In genomic region chr16:85947511-85948509, GRCh38 we compare ENCODE assay signal across 8 cellular contexts.
DNase-seq lines count a peak whose midpoint lies in the region; ATAC-seq and TF ChIP-seq lines count a peak whose summit lies in the region.

No MANE protein-coding gene starts in this region.

- H3K4me3 ChIP-seq in effector memory CD4-positive, alpha-beta T cell (ENCODE audit: insufficient read depth, low read depth, low read length, poor library complexity, severe bottlenecking) = peak overlapping the region; percentile 60
- H3K4me3 ChIP-seq in HAP-1 = no peak overlapping the region
- H3K4me3 ChIP-seq in brain microvascular endothelial cell (ENCODE audit: low read depth, low read length) = no peak overlapping the region

- CTCF ChIA-PET in GM10248 (lab: Yijun Ruan, JAX) = interaction anchor here (0.8 to 3.8 kb wide), 8 partner anchors 10 to 129 kb away, joined by 3 to 19 read pairs (median 4); no protein-coding TSS in a partner anchor

- peak; percentile 83 for ATAC-seq in GM21529 (IDR thresholded peaks at IDR 0.05; ENCODE audit: unreplicated experiment)

- no peak overlapping the region for H3K27ac ChIP-seq in effector memory CD4-positive, alpha-beta T cell (ENCODE audit: insufficient read depth, low read length, poor library complexity, severe bottlenecking)
- H3K27ac ChIP-seq in brain microvascular endothelial cell = no peak overlapping the region

- no peaks in the 10 kb centered on the region for H3K27me3 ChIP-seq in effector memory CD4-positive, alpha-beta T cell (replicated peaks; ENCODE audit: control insufficient read depth, insufficient read depth, low read length, poor library complexity, severe bottlenecking)
- H3K27me3 ChIP-seq in HAP-1 (ENCODE audit: low read depth) = peaks cover 15% of the 10 kb centered on the region
- peaks cover 10% of the 10 kb centered on the region for H3K27me3 ChIP-seq in brain microvascular endothelial cell (replicated peaks)

- no peaks in the 10 kb centered on the region for H3K9me3 ChIP-seq in effector memory CD4-positive, alpha-beta T cell (ENCODE audit: control insufficient read depth, low read length)
- H3K9me3 ChIP-seq in HAP-1 = no peaks in the 10 kb centered on the region

- TF ChIP-seq CTCF in GM10248 (IDR thresholded peaks at IDR 0.05; ENCODE audit: control extremely low read depth, extremely low read depth, low read depth, missing control alignments) (no peak), brain microvascular endothelial cell (IDR thresholded peaks at IDR 0.05; ENCODE audit: low read depth, low read length, missing control alignments) (no peak)

- H3K4me1 ChIP-seq in effector memory CD4-positive, alpha-beta T cell (ENCODE audit: control insufficient read depth, insufficient read depth, low read length, poor library complexity, severe bottlenecking) = peaks cover 7% of the 10 kb centered on the region
- no peaks in the 10 kb centered on the region for H3K4me1 ChIP-seq in HAP-1

- in situ Hi-C loops in HAP-1 (cut with MboI; ENCODE audit: low sequenced_read_pairs) (no loop called here), brain microvascular endothelial cell (cut with HindIII; ENCODE audit: low pct_ligation_motif_present, low sequenced_read_pairs) (no loop called here)

- DNase-seq in GM10248 (ENCODE audit: extremely low spot score) (peak; percentile 85), NAMALWA (ENCODE audit: low spot score) (peak; percentile 69), COLO829 (ENCODE audit: low spot score) (no peak), HAP-1 (ENCODE audit: low spot score in 2 of 2) (no peak), brain microvascular endothelial cell (no peak), NCI-H446 treated with DMSO at 0.1 percent for 48 hours (lab: John Stamatoyannopoulos, UW) (no peak)
- DNase-seq in effector memory CD4-positive, alpha-beta T cell = no peak

- POLR2A ChIA-PET in GM10248 (lab: Yijun Ruan, JAX) = interaction anchor here (0.5 kb wide), 1 partner anchor 393 kb away, joined by 4 read pairs; no protein-coding TSS in a partner anchor

- no peaks in the 10 kb centered on the region for H3K36me3 ChIP-seq in effector memory CD4-positive, alpha-beta T cell (ENCODE audit: control insufficient read depth, insufficient read depth, low read length)
- H3K36me3 ChIP-seq in HAP-1 (replicated peaks) (no peaks in the 10 kb centered on the region), brain microvascular endothelial cell (replicated peaks) (no peaks in the 10 kb centered on the region)

Comparison
In these comparisons a context has a peak if more than half of its experiments do, and no peak if none do; other contexts are left out.
1. DNase-seq: peak in GM10248 (single experiment) and NAMALWA (single experiment); none in effector memory CD4-positive, alpha-beta T cell (0 of 3), COLO829 (single experiment), HAP-1 (0 of 2), brain microvascular endothelial cell (single experiment) and NCI-H446 treated with DMSO at 0.1 percent for 48 hours (single experiment).